8 cellular contexts compared by ENCODE assay signal in the genomic region with DNA sequence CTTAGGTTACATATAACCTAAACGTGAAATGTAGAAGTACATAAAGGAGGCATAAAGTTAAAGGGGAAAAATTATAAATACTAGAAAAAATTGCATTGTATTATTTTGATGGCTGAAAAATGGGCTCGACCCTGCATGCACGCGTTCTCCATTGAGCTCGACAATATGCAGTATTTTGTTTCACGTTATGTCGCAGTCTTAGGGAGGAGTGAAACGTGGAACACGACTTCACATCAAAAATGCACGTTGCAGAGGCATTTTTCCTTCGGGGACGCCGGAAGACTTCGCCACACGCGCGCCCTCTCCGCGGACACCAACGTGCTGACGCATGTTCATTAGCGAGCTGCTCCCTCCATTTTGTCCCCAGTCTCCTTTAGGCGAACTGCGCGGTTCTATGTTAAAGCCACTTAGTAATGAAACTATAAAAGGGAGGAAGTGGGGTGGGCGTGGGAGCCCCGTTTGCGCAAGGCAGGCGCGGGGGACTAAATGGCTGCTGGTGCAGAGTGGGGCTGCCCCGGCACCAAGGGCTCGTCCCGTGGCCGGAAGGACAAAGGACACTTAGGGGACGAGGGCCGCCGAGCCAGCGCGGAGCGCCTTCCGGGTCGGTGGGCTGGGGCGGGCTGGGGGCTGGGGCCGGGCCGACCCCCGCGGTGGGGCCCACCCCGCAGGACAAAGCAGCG. TPM values are rescaled to one million over a fixed set of nuclear protein-coding genes. Genes with fewer than 3 reads are reported as not detected.
DNase-seq lines count a peak whose midpoint lies in the region; ATAC-seq and TF ChIP-seq lines count a peak whose summit lies in the region.

No MANE protein-coding gene starts in this region.

- no peaks in the 10 kb centered on the region for H3K27me3 Mint-ChIP-seq in WTC11 (ENCODE audit: low read depth)

- no peaks in the 10 kb centered on the region for H3K27me3 ChIP-seq in AG04450 (ENCODE audit: control insufficient read depth, insufficient read depth, low read length)

- H3K4me3 Mint-ChIP-seq in WTC11: peak overlapping the region; percentile 97

- DNase-seq in AG04450 (ENCODE audit: low read depth, low spot score): peak; percentile 79
- DNase-seq in NCI-H2196 (lab: John Stamatoyannopoulos, UW; ENCODE audit: unreplicated experiment): peak; percentile 58
- DNase-seq in WTC11 (ENCODE audit: low spot score): peak; percentile 87
- DNase-seq in central memory CD4-positive, alpha-beta T cell: peak; percentile 94
- DNase-seq in left colon: peak; percentile 87
- DNase-seq in stimulated activated CD4-positive, alpha-beta T cell treated with anti-CD3 and anti-CD28 coated beads, Interleukin-4, amount 100 ng/mL, for 1 hour: peak; percentile 85

- TF ChIP-seq CTCF in AG04450 (IDR thresholded peaks at IDR 0.05; ENCODE audit: low read depth, low read length) (no peak), WTC11 (IDR thresholded peaks at IDR 0.05) (no peak)

- CTCF ChIA-PET in AG04450 (lab: Charles Lee) (interaction anchor here (1.1 to 3.7 kb wide), 2 partner anchors 208 to 231 kb away, joined by 3 to 33 read pairs; no protein-coding TSS in a partner anchor), WTC11 (lab: Charles Lee) (interaction anchor here (0.7 to 1.6 kb wide), 3 partner anchors 17 to 208 kb away, joined by 3 to 6 read pairs (median 3); no protein-coding TSS in a partner anchor)

- peaks cover 39% of the 10 kb centered on the region for H3K4me1 Mint-ChIP-seq in WTC11

- no peaks in the 10 kb centered on the region for H3K9me3 ChIP-seq in AG04450 (ENCODE audit: control insufficient read depth, insufficient read depth, low read length)

- peak overlapping the region; percentile 65 for H3K4me3 ChIP-seq in AG04450 (ENCODE audit: low read depth, low read length)

- peak overlapping the region; percentile 99 for H3K27ac ChIP-seq in AG04450 (ENCODE audit: low read depth, low read length)

- H3K36me3 Mint-ChIP-seq in WTC11: peaks cover 14% of the 10 kb centered on the region

- ATAC-seq in GM18867 (IDR thresholded peaks at IDR 0.05; ENCODE audit: unreplicated experiment) (peak; percentile 67), HG03095 (IDR thresholded peaks at IDR 0.05; ENCODE audit: unreplicated experiment) (peak; percentile 61), WTC11 (peak; percentile 66), left colon (peak; percentile 55)

- H3K9me3 Mint-ChIP-seq in WTC11: no peaks in the 10 kb centered on the region

- peak overlapping the region; percentile 100 for H3K27ac Mint-ChIP-seq in WTC11

- POLR2A ChIA-PET in AG04450 (lab: Yijun Ruan, JAX): interaction anchor here (0.5 to 1.4 kb wide), 8 partner anchors 27 to 1758 kb away, joined by 3 to 7 read pairs (median 4); a partner anchor contains a TSS
- POLR2A ChIA-PET in WTC11 (lab: Charles Lee): interaction anchor here (0.9 to 3.0 kb wide), 7 partner anchors 20 to 231 kb away, joined by 3 to 37 read pairs (median 10); a partner anchor contains a TSS

- intact Hi-C loops in left colon (cut with DNase I, micrococcal nuclease): loop anchor here in 1 of 2 donors (10.0 kb wide), 1 partner anchor 140 kb away; no protein-coding TSS in a partner anchor

TF ChIP-seq in WTC11, 78 proteins besides CTCF, POLR2A, EP300 and RAD21 (continues in another document):
- no peak for TF ChIP-seq RELA (CRISPR knock-in tag; IDR thresholded peaks at IDR 0.05; ENCODE audit: borderline replicate concordance)
- TF ChIP-seq NFYB (CRISPR knock-in tag; conservative IDR thresholded peaks at IDR 0.05; ENCODE audit: low read depth): no peak
- peak; percentile 81; the same call in 1 of the 2 replicates for TF ChIP-seq ZNF671 (CRISPR knock-in tag; IDR thresholded peaks at IDR 0.05)
- TF ChIP-seq, protein P1, sequence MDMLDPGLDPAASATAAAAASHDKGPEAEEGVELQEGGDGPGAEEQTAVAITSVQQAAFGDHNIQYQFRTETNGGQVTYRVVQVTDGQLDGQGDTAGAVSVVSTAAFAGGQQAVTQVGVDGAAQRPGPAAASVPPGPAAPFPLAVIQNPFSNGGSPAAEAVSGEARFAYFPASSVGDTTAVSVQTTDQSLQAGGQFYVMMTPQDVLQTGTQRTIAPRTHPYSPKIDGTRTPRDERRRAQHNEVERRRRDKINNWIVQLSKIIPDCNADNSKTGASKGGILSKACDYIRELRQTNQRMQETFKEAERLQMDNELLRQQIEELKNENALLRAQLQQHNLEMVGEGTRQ (CRISPR knock-in tag; IDR thresholded peaks at IDR 0.05): no peak
- no peak for TF ChIP-seq ZNF121 (CRISPR knock-in tag; IDR thresholded peaks at IDR 0.05)
- TF ChIP-seq TEAD4 (CRISPR knock-in tag; IDR thresholded peaks at IDR 0.05): no peak
- TF ChIP-seq, protein P2, sequence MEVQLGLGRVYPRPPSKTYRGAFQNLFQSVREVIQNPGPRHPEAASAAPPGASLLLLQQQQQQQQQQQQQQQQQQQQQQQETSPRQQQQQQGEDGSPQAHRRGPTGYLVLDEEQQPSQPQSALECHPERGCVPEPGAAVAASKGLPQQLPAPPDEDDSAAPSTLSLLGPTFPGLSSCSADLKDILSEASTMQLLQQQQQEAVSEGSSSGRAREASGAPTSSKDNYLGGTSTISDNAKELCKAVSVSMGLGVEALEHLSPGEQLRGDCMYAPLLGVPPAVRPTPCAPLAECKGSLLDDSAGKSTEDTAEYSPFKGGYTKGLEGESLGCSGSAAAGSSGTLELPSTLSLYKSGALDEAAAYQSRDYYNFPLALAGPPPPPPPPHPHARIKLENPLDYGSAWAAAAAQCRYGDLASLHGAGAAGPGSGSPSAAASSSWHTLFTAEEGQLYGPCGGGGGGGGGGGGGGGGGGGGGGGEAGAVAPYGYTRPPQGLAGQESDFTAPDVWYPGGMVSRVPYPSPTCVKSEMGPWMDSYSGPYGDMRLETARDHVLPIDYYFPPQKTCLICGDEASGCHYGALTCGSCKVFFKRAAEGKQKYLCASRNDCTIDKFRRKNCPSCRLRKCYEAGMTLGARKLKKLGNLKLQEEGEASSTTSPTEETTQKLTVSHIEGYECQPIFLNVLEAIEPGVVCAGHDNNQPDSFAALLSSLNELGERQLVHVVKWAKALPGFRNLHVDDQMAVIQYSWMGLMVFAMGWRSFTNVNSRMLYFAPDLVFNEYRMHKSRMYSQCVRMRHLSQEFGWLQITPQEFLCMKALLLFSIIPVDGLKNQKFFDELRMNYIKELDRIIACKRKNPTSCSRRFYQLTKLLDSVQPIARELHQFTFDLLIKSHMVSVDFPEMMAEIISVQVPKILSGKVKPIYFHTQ (CRISPR knock-in tag; IDR thresholded peaks at IDR 0.05): peak; percentile 82
- no peak for TF ChIP-seq GRHL2 (CRISPR knock-in tag; IDR thresholded peaks at IDR 0.05; ENCODE audit: insufficient replicate concordance, severe bottlenecking)
- TF ChIP-seq ZNF219 (CRISPR knock-in tag; IDR thresholded peaks at IDR 0.05; ENCODE audit: borderline replicate concordance): 0 out of 2 replicates have a peak, but pooled peaks have one; percentile 29
- TF ChIP-seq, protein P3, sequence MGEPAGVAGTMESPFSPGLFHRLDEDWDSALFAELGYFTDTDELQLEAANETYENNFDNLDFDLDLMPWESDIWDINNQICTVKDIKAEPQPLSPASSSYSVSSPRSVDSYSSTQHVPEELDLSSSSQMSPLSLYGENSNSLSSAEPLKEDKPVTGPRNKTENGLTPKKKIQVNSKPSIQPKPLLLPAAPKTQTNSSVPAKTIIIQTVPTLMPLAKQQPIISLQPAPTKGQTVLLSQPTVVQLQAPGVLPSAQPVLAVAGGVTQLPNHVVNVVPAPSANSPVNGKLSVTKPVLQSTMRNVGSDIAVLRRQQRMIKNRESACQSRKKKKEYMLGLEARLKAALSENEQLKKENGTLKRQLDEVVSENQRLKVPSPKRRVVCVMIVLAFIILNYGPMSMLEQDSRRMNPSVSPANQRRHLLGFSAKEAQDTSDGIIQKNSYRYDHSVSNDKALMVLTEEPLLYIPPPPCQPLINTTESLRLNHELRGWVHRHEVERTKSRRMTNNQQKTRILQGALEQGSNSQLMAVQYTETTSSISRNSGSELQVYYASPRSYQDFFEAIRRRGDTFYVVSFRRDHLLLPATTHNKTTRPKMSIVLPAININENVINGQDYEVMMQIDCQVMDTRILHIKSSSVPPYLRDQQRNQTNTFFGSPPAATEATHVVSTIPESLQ (CRISPR knock-in tag; IDR thresholded peaks at IDR 0.05): no peak
- TF ChIP-seq MXD4 (CRISPR knock-in tag; IDR thresholded peaks at IDR 0.05; ENCODE audit: borderline replicate concordance): no peak
- TF ChIP-seq NR3C1 (CRISPR knock-in tag; conservative IDR thresholded peaks at IDR 0.05; ENCODE audit: low read depth): no peak
- no peak for TF ChIP-seq ZNF138 (CRISPR knock-in tag; conservative IDR thresholded peaks at IDR 0.05)
- TF ChIP-seq, protein P4, sequence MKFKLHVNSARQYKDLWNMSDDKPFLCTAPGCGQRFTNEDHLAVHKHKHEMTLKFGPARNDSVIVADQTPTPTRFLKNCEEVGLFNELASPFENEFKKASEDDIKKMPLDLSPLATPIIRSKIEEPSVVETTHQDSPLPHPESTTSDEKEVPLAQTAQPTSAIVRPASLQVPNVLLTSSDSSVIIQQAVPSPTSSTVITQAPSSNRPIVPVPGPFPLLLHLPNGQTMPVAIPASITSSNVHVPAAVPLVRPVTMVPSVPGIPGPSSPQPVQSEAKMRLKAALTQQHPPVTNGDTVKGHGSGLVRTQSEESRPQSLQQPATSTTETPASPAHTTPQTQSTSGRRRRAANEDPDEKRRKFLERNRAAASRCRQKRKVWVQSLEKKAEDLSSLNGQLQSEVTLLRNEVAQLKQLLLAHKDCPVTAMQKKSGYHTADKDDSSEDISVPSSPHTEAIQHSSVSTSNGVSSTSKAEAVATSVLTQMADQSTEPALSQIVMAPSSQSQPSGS (CRISPR knock-in tag; IDR thresholded peaks at IDR 0.05; ENCODE audit: borderline replicate concordance, low read depth): no peak

RNA-seq across cellular contexts. Expression of a gene that starts 0.7 kb away (rescaled TPM):
- polyA plus RNA-seq in AG04450 (2011; rRNA removed): 25.4 and 45.8 TPM in 2 replicates
- 5.6 and 10.1 TPM in 2 replicates for polyA minus RNA-seq in AG04450 (2011; rRNA and poly(A)+ RNA removed)
- total RNA-seq in WTC11 (2021) (33.1 to 37.6 TPM (median 36.4 TPM) in 3 replicates), left colon (10 to 100 TPM; 21.8 to 30.5 TPM)

RNA-seq across cellular contexts. Expression of a gene that starts 29.6 kb away (rescaled TPM):
- polyA plus RNA-seq in AG04450 (2011; rRNA removed): 205 and 262 TPM in 2 replicates
- 333 and 366 TPM in 2 replicates for polyA minus RNA-seq in AG04450 (2011; rRNA and poly(A)+ RNA removed)
- total RNA-seq in WTC11 (2021) (477 to 536 TPM (median 477 TPM) in 3 replicates), left colon (100 to 1,000 TPM; 188 to 225 TPM)

Comparison
In these comparisons a context has a peak if more than half of its experiments do, and no peak if none do; other contexts are left out.
1. Peak in every context shown above with its lines: DNase-seq, ATAC-seq, H3K4me3 ChIP-seq and H3K27ac ChIP-seq.